Comparison of ENCODE assay signal across 8 cellular contexts in the genomic region with DNA sequence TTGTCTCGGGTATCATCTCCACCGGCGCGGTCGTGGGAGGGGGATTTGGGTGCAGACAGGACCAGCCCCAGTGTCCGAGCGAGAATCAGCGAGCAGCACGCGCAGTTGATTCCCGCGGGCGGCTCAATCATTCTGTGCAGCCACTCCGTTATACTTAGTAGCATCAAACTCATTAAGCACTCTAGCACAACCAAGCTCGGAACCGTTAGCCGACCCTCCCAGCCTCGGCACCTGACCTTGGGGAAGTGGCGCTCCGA. TPM values are rescaled to one million over a fixed set of nuclear protein-coding genes. Genes with fewer than 3 reads are reported as not detected.
DNase-seq lines count a peak whose midpoint lies in the region; ATAC-seq and TF ChIP-seq lines count a peak whose summit lies in the region.

No MANE protein-coding gene starts in this region.

- peaks cover 16% of the 10 kb centered on the region for H3K79me2 ChIP-seq in OCI-LY1 (ENCODE audit: insufficient read depth, low read length)

- H3K9me3 Mint-ChIP-seq in CD8-positive, alpha-beta T cell: no peaks in the 10 kb centered on the region

- intact Hi-C loops in CD8-positive, alpha-beta T cell (cut with DNase I, micrococcal nuclease): loop anchor here in 1 of 2 experiments (1.0 to 5.0 kb wide), 6 partner anchors 64 to 321 kb away; a partner anchor contains a TSS

- H3K36me3 Mint-ChIP-seq in CD8-positive, alpha-beta T cell: peaks cover 36% of the 10 kb centered on the region

- peaks cover 31% of the 10 kb centered on the region for H3K4me1 ChIP-seq in CD8-positive, alpha-beta T cell (ENCODE audit: insufficient read depth, low read length)
- H3K4me1 ChIP-seq in OCI-LY1 (ENCODE audit: insufficient read depth, low read length, severe bottlenecking): peaks cover 28% of the 10 kb centered on the region
- H3K4me1 ChIP-seq in neuron (ENCODE audit: insufficient read depth, low read length): peaks cover 11% of the 10 kb centered on the region

- no peak for TF ChIP-seq CTCF in CD8-positive, alpha-beta T cell (IDR thresholded peaks at IDR 0.05)
- TF ChIP-seq CTCF in OCI-LY1 (IDR thresholded peaks at IDR 0.05; ENCODE audit: low read length) (no peak), epithelial cell of esophagus (IDR thresholded peaks at IDR 0.05; ENCODE audit: insufficient read depth, low read depth, low read length, missing control alignments) (no peak)

- peak overlapping the region; percentile 98 for H3K27ac Mint-ChIP-seq in CD8-positive, alpha-beta T cell

- peaks cover 12% of the 10 kb centered on the region for H3K36me3 ChIP-seq in CD8-positive, alpha-beta T cell (ENCODE audit: insufficient read depth, low read length)
- H3K36me3 ChIP-seq in OCI-LY1 (ENCODE audit: insufficient read depth, low read length) (peaks cover 7% of the 10 kb centered on the region; the same call in 1 of the 2 replicates), neuron (ENCODE audit: insufficient read depth, low read length) (peaks cover 8% of the 10 kb centered on the region)

- H3K9me3 ChIP-seq in CD8-positive, alpha-beta T cell (ENCODE audit: low read length): no peaks in the 10 kb centered on the region
- no peaks in the 10 kb centered on the region for H3K9me3 ChIP-seq in OCI-LY1 (ENCODE audit: low read length)
- no peaks in the 10 kb centered on the region for H3K9me3 ChIP-seq in neuron (ENCODE audit: low read length)

- H3K27me3 ChIP-seq in CD8-positive, alpha-beta T cell (ENCODE audit: insufficient read depth, low read length): no peaks in the 10 kb centered on the region
- H3K27me3 ChIP-seq in OCI-LY1 (ENCODE audit: insufficient read depth, low read length): no peaks in the 10 kb centered on the region
- H3K27me3 ChIP-seq in neuron (ENCODE audit: insufficient read depth, low read length): no peaks in the 10 kb centered on the region

- no peaks in the 10 kb centered on the region for H3K9me2 ChIP-seq in OCI-LY1 (ENCODE audit: low read depth, low read length)

- peak overlapping the region; percentile 97 for H3K4me3 Mint-ChIP-seq in CD8-positive, alpha-beta T cell

- peak overlapping the region; percentile 55 for H3K27ac ChIP-seq in CD8-positive, alpha-beta T cell (ENCODE audit: low read depth, low read length)
- H3K27ac ChIP-seq in OCI-LY1 (ENCODE audit: low read depth, low read length, poor library complexity, severe bottlenecking): peak overlapping the region; percentile 88

- H3K4me2 ChIP-seq in OCI-LY1 (ENCODE audit: low read length): peak overlapping the region; percentile 91

- H3K27me3 Mint-ChIP-seq in CD8-positive, alpha-beta T cell (ENCODE audit: low read depth): no peaks in the 10 kb centered on the region

- DNase-seq in CD8-positive, alpha-beta T cell: no peak
- DNase-seq in epithelial cell of esophagus (ENCODE audit: low read depth) (no peak), erythroblast (lab: John Stamatoyannopoulos, UW) (no peak), NCI-H1694 (lab: John Stamatoyannopoulos, UW) (no peak), C1 segment of cervical spinal cord (lab: John Stamatoyannopoulos, UW) (no peak)

- no peak for TF ChIP-seq POLR2A in erythroblast (IDR thresholded peaks at IDR 0.05; ENCODE audit: low read length)

- peak overlapping the region; percentile 80 for H3K4me3 ChIP-seq in CD8-positive, alpha-beta T cell (ENCODE audit: low read depth, low read length)
- peak overlapping the region; percentile 100 for H3K4me3 ChIP-seq in OCI-LY1 (ENCODE audit: low read depth, low read length, poor library complexity, severe bottlenecking)
- H3K4me3 ChIP-seq in epithelial cell of esophagus (ENCODE audit: low read length): peak overlapping the region; percentile 98
- peak overlapping the region; percentile 70 for H3K4me3 ChIP-seq in neuron (ENCODE audit: low read length)

- no peak for ATAC-seq in CD8-positive, alpha-beta T cell
- no peak for ATAC-seq in GM19035 (IDR thresholded peaks at IDR 0.05; ENCODE audit: unreplicated experiment)

- CTCF ChIA-PET in CD8-positive, alpha-beta T cell (lab: Charles Lee): interaction anchor here (1.4 to 4.3 kb wide), 4 partner anchors 18 to 46 kb away, joined by 5 to 44 read pairs (median 7); a partner anchor contains a TSS

- no peaks in the 10 kb centered on the region for H3F3A ChIP-seq in OCI-LY1 (ENCODE audit: insufficient read depth, low read length)

- no peaks in the 10 kb centered on the region for H4K20me1 ChIP-seq in OCI-LY1 (ENCODE audit: insufficient read depth, low read length)

- POLR2A ChIA-PET in CD8-positive, alpha-beta T cell (lab: Charles Lee): interaction anchor here (0.9 to 2.5 kb wide), 5 partner anchors 21 to 147 kb away, joined by 3 to 10 read pairs (median 4); a partner anchor contains a TSS

- no peak overlapping the region; the same call in 1 of the 2 replicates for H2AFZ ChIP-seq in OCI-LY1 (ENCODE audit: low read length)
- H2AFZ ChIP-seq in neuron (ENCODE audit: low read depth, low read length): peak overlapping the region; percentile 96

- peak overlapping the region; percentile 97 for H3K9ac ChIP-seq in OCI-LY1 (ENCODE audit: low read length)

- H3K4me1 Mint-ChIP-seq in CD8-positive, alpha-beta T cell (ENCODE audit: low read depth): peaks cover 49% of the 10 kb centered on the region

RNA-seq across cellular contexts. Expression of a gene that starts 0.2 kb away (rescaled TPM):
- total RNA-seq in CD8-positive, alpha-beta T cell: 1 to 10 TPM; 2.4 to 3.0 TPM

RNA-seq across cellular contexts. Expression of a gene that starts 0.4 kb away (rescaled TPM):
- 10 to 100 TPM; 35.0 to 40.1 TPM for total RNA-seq in CD8-positive, alpha-beta T cell

RNA-seq across cellular contexts. Expression of a gene that starts 39.2 kb away (rescaled TPM):
- 1 to 10 TPM; 1.0 to 2.5 TPM for total RNA-seq in CD8-positive, alpha-beta T cell

RNA-seq across cellular contexts. Expression of a gene that starts 52.0 kb away (rescaled TPM):
- 10 to 100 TPM; 25.0 to 25.2 TPM for total RNA-seq in CD8-positive, alpha-beta T cell
